18 cellular contexts compared by ENCODE assay signal in the genomic region with DNA sequence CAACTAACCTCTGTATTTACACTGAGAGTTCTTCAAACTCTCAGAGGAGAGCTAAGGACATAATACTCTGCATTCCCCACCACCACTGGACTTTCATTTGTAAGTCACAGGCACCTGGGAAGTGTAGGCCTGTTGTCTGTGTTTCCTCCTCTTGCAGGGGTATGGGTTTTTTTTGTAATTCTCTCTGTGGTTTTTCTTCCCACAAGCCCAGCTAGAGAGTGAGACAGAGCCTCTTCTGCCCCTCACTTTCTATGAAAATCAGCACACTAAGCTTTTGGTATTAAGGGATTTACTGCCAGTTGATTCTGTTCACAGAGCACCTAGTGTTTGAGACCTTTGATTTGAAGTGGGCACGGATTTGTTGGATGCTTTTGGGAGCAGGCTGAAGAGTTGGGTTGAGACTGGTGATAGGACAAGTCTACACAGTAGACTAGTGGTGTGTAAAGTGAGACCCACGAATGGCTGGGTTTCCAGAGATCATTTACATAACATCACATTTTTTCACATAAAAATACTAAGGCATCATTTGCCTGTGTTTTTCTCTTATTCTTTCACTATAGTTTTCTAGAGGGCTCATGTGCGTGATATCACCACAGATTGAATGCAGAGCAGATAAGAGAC. TPM values are rescaled to one million over a fixed set of nuclear protein-coding genes. Genes with fewer than 3 reads are reported as not detected.
A peak's percentile ranks its signal among the peaks of the same experiment; 100 is the strongest.
DNase-seq lines count a peak whose midpoint lies in the region; ATAC-seq and TF ChIP-seq lines count a peak whose summit lies in the region.
"Had no signal": no experiment of that assay in that cellular context is flagged by ENCODE, and none has a peak within 500 bp of the region (broad histone marks: within the 10 kb centered on the region; RNA-seq: fewer than 3 reads in every experiment).

No MANE protein-coding gene starts in this region.

- H3K27me3 ChIP-seq in Loucy (ENCODE audit: insufficient read depth, low read length, poor library complexity, severe bottlenecking) = no peaks in the 10 kb centered on the region
- no peaks in the 10 kb centered on the region for H3K27me3 ChIP-seq in naive thymus-derived CD4-positive, alpha-beta T cell (ENCODE audit: control insufficient read depth in 2 of 2, insufficient read depth in 2 of 2, low read length in 2 of 2)
- H3K27me3 ChIP-seq: Peyer's patch, right lobe of liver, upper lobe of left lung had no signal

- CTCF ChIA-PET in naive thymus-derived CD4-positive, alpha-beta T cell (lab: Charles Lee) = no interaction called here

- no peaks in the 10 kb centered on the region for H3K9me3 ChIP-seq in Loucy (ENCODE audit: insufficient read depth, low read depth, low read length)
- H3K9me3 ChIP-seq in naive thymus-derived CD4-positive, alpha-beta T cell (ENCODE audit: control insufficient read depth in 2 of 3, low read length in 3 of 3) = no peaks in the 10 kb centered on the region
- H3K9me3 ChIP-seq: Peyer's patch, right lobe of liver, upper lobe of left lung had no signal

- H3K4me1 ChIP-seq in Loucy (ENCODE audit: insufficient read depth, low read length, poor library complexity, severe bottlenecking) = no peaks in the 10 kb centered on the region
- H3K4me1 ChIP-seq in naive thymus-derived CD4-positive, alpha-beta T cell (ENCODE audit: control insufficient read depth in 2 of 2, insufficient read depth in 2 of 2, low read length in 2 of 2) = no peaks in the 10 kb centered on the region
- H3K4me1 ChIP-seq: Peyer's patch, right lobe of liver, upper lobe of left lung had no signal

- H3K36me3 ChIP-seq in Loucy (ENCODE audit: insufficient read depth, low read length) = no peaks in the 10 kb centered on the region
- H3K36me3 ChIP-seq in naive thymus-derived CD4-positive, alpha-beta T cell (ENCODE audit: control insufficient read depth in 2 of 3, insufficient read depth in 3 of 3, low read length in 3 of 3) = no peaks in the 10 kb centered on the region
- H3K36me3 ChIP-seq: Peyer's patch, right lobe of liver, upper lobe of left lung had no signal

- H3F3A ChIP-seq in Loucy (ENCODE audit: low read depth) = no peaks in the 10 kb centered on the region

- no peak overlapping the region for H3K4me2 ChIP-seq in Loucy (ENCODE audit: low read depth, low read length, poor library complexity, severe bottlenecking)

- H3K4me3 Mint-ChIP-seq in naive thymus-derived CD4-positive, alpha-beta T cell = no peak overlapping the region
- H3K4me3 Mint-ChIP-seq: activated naive CD8-positive, alpha-beta T cell treated with anti-CD3 and anti-CD28 coated beads, Interleukin-2, amount 10 ng/mL, durations not matched to agents 7 days and 5 days; effector memory CD8-positive, alpha-beta T cell; neural crest cell; T-cell had no signal

- no peaks in the 10 kb centered on the region for H3K4me1 Mint-ChIP-seq in naive thymus-derived CD4-positive, alpha-beta T cell
- H3K4me1 Mint-ChIP-seq: activated naive CD8-positive, alpha-beta T cell treated with anti-CD3 and anti-CD28 coated beads, Interleukin-2, amount 10 ng/mL, durations not matched to agents 7 days and 5 days; neural crest cell; T-cell had no signal

- H3K27ac Mint-ChIP-seq in naive thymus-derived CD4-positive, alpha-beta T cell = no peak overlapping the region
- H3K27ac Mint-ChIP-seq: activated naive CD8-positive, alpha-beta T cell treated with anti-CD3 and anti-CD28 coated beads, Interleukin-2, amount 10 ng/mL, durations not matched to agents 7 days and 5 days; effector memory CD8-positive, alpha-beta T cell; T-cell had no signal

- intact Hi-C loops in naive thymus-derived CD4-positive, alpha-beta T cell (cut with micrococcal nuclease) = no loop called here
- intact Hi-C loops in cardiac septum (cut with DNase I) = no loop called here

- H3K36me3 Mint-ChIP-seq in naive thymus-derived CD4-positive, alpha-beta T cell = no peaks in the 10 kb centered on the region
- H3K36me3 Mint-ChIP-seq: activated naive CD8-positive, alpha-beta T cell treated with anti-CD3 and anti-CD28 coated beads, Interleukin-2, amount 10 ng/mL, durations not matched to agents 7 days and 5 days; T-cell had no signal

- TF ChIP-seq CTCF in Loucy (conservative IDR thresholded peaks at IDR 0.05; ENCODE audit: low read length) = no peak

- ATAC-seq in GM18511 (IDR thresholded peaks at IDR 0.05; ENCODE audit: unreplicated experiment) (peak; percentile 77), GM21447 (IDR thresholded peaks at IDR 0.05; ENCODE audit: unreplicated experiment) (peak; percentile 74), HG02973 (IDR thresholded peaks at IDR 0.05; ENCODE audit: unreplicated experiment) (peak; percentile 55)
- no peak for ATAC-seq in naive thymus-derived CD4-positive, alpha-beta T cell
- ATAC-seq: effector memory CD8-positive, alpha-beta T cell; right lobe of liver; T-cell had no signal

- no peaks in the 10 kb centered on the region for H3K9me2 ChIP-seq in Loucy (replicated peaks; ENCODE audit: low read depth, low read length)

- no peaks in the 10 kb centered on the region for H4K20me1 ChIP-seq in Loucy (ENCODE audit: insufficient read depth, low read length, poor library complexity, severe bottlenecking)

- 0 out of 2 replicates have a peak overlapping the region, but pooled peaks have one; percentile 19 for H2AFZ ChIP-seq in Loucy (ENCODE audit: low read length)

- POLR2A ChIA-PET in naive thymus-derived CD4-positive, alpha-beta T cell (lab: Charles Lee) = no interaction called here

- no peak overlapping the region for H3K27ac ChIP-seq in naive thymus-derived CD4-positive, alpha-beta T cell (ENCODE audit: low read depth, low read length)
- H3K27ac ChIP-seq: Peyer's patch, right lobe of liver, upper lobe of left lung had no signal

- H3K9ac ChIP-seq in Loucy (ENCODE audit: low read depth, low read length, poor library complexity, severe bottlenecking) = no peak overlapping the region

- DNase-seq in naive thymus-derived CD4-positive, alpha-beta T cell = no peak
- DNase-seq in SHP77 treated with DMSO at 0.1 percent for 48 hours (lab: John Stamatoyannopoulos, UW) (no peak), activated gamma-delta T cell (lab: John Stamatoyannopoulos, UW) (no peak), cardiac septum (ENCODE audit: low spot score) (no peak)
- DNase-seq: activated CD4-positive, CD25-positive, alpha-beta regulatory T cell; activated naive CD8-positive, alpha-beta T cell treated with anti-CD3 and anti-CD28 coated beads, Interleukin-2, amount 10 ng/mL, durations not matched to agents 7 days and 5 days; effector memory CD8-positive, alpha-beta T cell; foreskin fibroblast; Peyer's patch; right lobe of liver; stimulated activated CD4-positive, alpha-beta T cell treated with anti-CD3 and anti-CD28 coated beads, Interleukin-2, amount 100 ng/mL, for 48 hours; T-cell; upper lobe of left lung had no signal

- no peaks in the 10 kb centered on the region for H3K79me2 ChIP-seq in Loucy (ENCODE audit: insufficient read depth, low read length)

- peaks cover 0 to 12% (median 2%) of the 10 kb centered on the region in 11 donors for H3K9me3 Mint-ChIP-seq in naive thymus-derived CD4-positive, alpha-beta T cell
- H3K9me3 Mint-ChIP-seq: effector memory CD8-positive, alpha-beta T cell had no signal

- H3K4me3 ChIP-seq in Loucy (ENCODE audit: low read length, poor library complexity, severe bottlenecking) = no peak overlapping the region
- no peak overlapping the region for H3K4me3 ChIP-seq in naive thymus-derived CD4-positive, alpha-beta T cell (ENCODE audit: low read length)
- H3K4me3 ChIP-seq: Peyer's patch, right lobe of liver, upper lobe of left lung had no signal

- H3K27me3 Mint-ChIP-seq in naive thymus-derived CD4-positive, alpha-beta T cell = peaks cover 2 to 19% (median 6%) of the 10 kb centered on the region in 5 donors
- H3K27me3 Mint-ChIP-seq: activated naive CD8-positive, alpha-beta T cell treated with anti-CD3 and anti-CD28 coated beads, Interleukin-2, amount 10 ng/mL, durations not matched to agents 7 days and 5 days; effector memory CD8-positive, alpha-beta T cell had no signal

RNA-seq across cellular contexts. Expression of a gene that starts 28.9 kb away (rescaled TPM):
- 1 to 10 TPM in 3 of 5 experiments, under 1 TPM in 2; 0.59 to 1.5 (median 1.1) TPM for total RNA-seq in naive thymus-derived CD4-positive, alpha-beta T cell
- polyA plus RNA-seq in naive thymus-derived CD4-positive, alpha-beta T cell = under 1 TPM; 0.22 to 0.23 TPM
- 0.83 TPM for total RNA-seq in cardiac septum
